Comparison of ENCODE assay signal across 25 cellular contexts in genomic region chr7:36865019-36865418, GRCh38.
DNase-seq lines count a peak whose midpoint lies in the region; ATAC-seq and TF ChIP-seq lines count a peak whose summit lies in the region.
"Had no signal": no experiment of that assay in that cellular context is flagged by ENCODE, and none has a peak within 500 bp of the region (broad histone marks: within the 10 kb centered on the region; RNA-seq: fewer than 3 reads in every experiment).

No MANE protein-coding gene starts in this region.

- peaks cover 38% of the 10 kb centered on the region for H3K4me1 Mint-ChIP-seq in CD8-positive, alpha-beta T cell (ENCODE audit: low read depth)
- peaks cover 18 to 53% (median 43%) of the 10 kb centered on the region in 3 donors for H3K4me1 Mint-ChIP-seq in T-cell

- BruUV-seq in OCI-LY7 (replicated peaks; lab: Mats Ljungman, UMichigan) = no TSS peak

- no peak for TF ChIP-seq CTCF in CD8-positive, alpha-beta T cell (IDR thresholded peaks at IDR 0.05)
- TF ChIP-seq CTCF in neural cell (IDR thresholded peaks at IDR 0.05; ENCODE audit: poor library complexity, severe bottlenecking) (no peak), OCI-LY7 (conservative IDR thresholded peaks at IDR 0.05; ENCODE audit: low read length) (no peak)

- intact Hi-C loops in CD8-positive, alpha-beta T cell (cut with DNase I, micrococcal nuclease) = no loop called here
- intact Hi-C loops in OCI-LY7 (cut with micrococcal nuclease; ENCODE audit: unreplicated experiment) = no loop called here

- POLR2A ChIA-PET in CD8-positive, alpha-beta T cell (lab: Charles Lee) = no interaction called here
- POLR2A ChIA-PET in T-cell (lab: Charles Lee) = no interaction called here
- POLR2A ChIA-PET in OCI-LY7 (lab: Charles Lee) = interaction anchor here (0.6 kb wide), 1 partner anchor 11 kb away, joined by 4 read pairs; no protein-coding TSS in a partner anchor

- no peaks in the 10 kb centered on the region for H3K9me3 Mint-ChIP-seq in CD8-positive, alpha-beta T cell
- no peaks in the 10 kb centered on the region for H3K9me3 Mint-ChIP-seq in T-cell
- H3K9me3 Mint-ChIP-seq: activated naive CD4-positive, alpha-beta T cell treated with anti-CD3 and anti-CD28 coated beads, Interleukin-2, amount 10 ng/mL, durations not matched to agents 7 days and 5 days; memory B cell; stimulated activated naive CD8-positive, alpha-beta T cell treated with anti-CD3 and anti-CD28 coated beads, Interleukin-15, amount 100 ng/mL, for 72 hours had no signal

- peaks cover 8% of the 10 kb centered on the region for H3K4me1 ChIP-seq in CD8-positive, alpha-beta T cell (ENCODE audit: insufficient read depth, low read length)
- H3K4me1 ChIP-seq in OCI-LY7 (ENCODE audit: insufficient read depth, low read length, poor library complexity, severe bottlenecking) = no peaks in the 10 kb centered on the region
- H3K4me1 ChIP-seq: vagina had no signal

- H3K79me2 ChIP-seq in neural cell (replicated peaks; ENCODE audit: insufficient read depth, low read length) (no peaks in the 10 kb centered on the region), OCI-LY7 (ENCODE audit: insufficient read depth, low read depth, low read length) (no peaks in the 10 kb centered on the region)
- H3K79me2 ChIP-seq: parathyroid adenoma had no signal

- peaks cover 93% of the 10 kb centered on the region for H3K36me3 Mint-ChIP-seq in CD8-positive, alpha-beta T cell
- peaks cover 87% of the 10 kb centered on the region for H3K36me3 Mint-ChIP-seq in T-cell

- H3K4me3 ChIP-seq in CD8-positive, alpha-beta T cell (ENCODE audit: low read depth, low read length) = no peak overlapping the region
- H3K4me3 ChIP-seq in neural cell (ENCODE audit: low read length) (no peak overlapping the region), OCI-LY7 (ENCODE audit: low read depth, low read length, poor library complexity, severe bottlenecking) (no peak overlapping the region)
- H3K4me3 ChIP-seq: BLaER1, coronary artery, thoracic aorta, vagina had no signal

- peak overlapping the region; percentile 79 for H3K27ac Mint-ChIP-seq in CD8-positive, alpha-beta T cell
- peak overlapping the region; percentile 63 to 66 for H3K27ac Mint-ChIP-seq in T-cell
- H3K27ac Mint-ChIP-seq: activated CD4-positive, alpha-beta T cell treated with anti-CD3 and anti-CD28 coated beads for 36 hours; activated naive CD4-positive, alpha-beta T cell treated with anti-CD3 and anti-CD28 coated beads, Interleukin-2, amount 10 ng/mL, durations not matched to agents 7 days and 5 days; memory B cell had no signal

- peak overlapping the region; percentile 27 for H3K27ac ChIP-seq in CD8-positive, alpha-beta T cell (ENCODE audit: low read depth, low read length)
- peak overlapping the region; percentile 15 for H3K27ac ChIP-seq in neural cell (ENCODE audit: low read length)
- no peak overlapping the region for H3K27ac ChIP-seq in OCI-LY7 (ENCODE audit: low read depth, low read length, poor library complexity, severe bottlenecking)
- H3K27ac ChIP-seq: BLaER1, coronary artery, parathyroid adenoma, thoracic aorta, vagina had no signal

- no peak overlapping the region for H3K9ac ChIP-seq in neural cell (ENCODE audit: low read length)
- H3K9ac ChIP-seq: BLaER1, parathyroid adenoma had no signal

- ATAC-seq in CD8-positive, alpha-beta T cell = peak; percentile 41
- peak in 2 of 4 experiments; percentile 32 to 44 for ATAC-seq in T-cell (replicated peaks in 1 of 4)
- ATAC-seq: activated CD4-positive, alpha-beta T cell treated with anti-CD3 and anti-CD28 coated beads for 36 hours; left lobe of liver; stimulated activated naive CD8-positive, alpha-beta T cell treated with anti-CD3 and anti-CD28 coated beads, Interleukin-15, amount 100 ng/mL, for 72 hours had no signal

- H3K36me3 ChIP-seq in CD8-positive, alpha-beta T cell (ENCODE audit: insufficient read depth, low read length) = peaks cover 16% of the 10 kb centered on the region
- H3K36me3 ChIP-seq in neural cell (ENCODE audit: insufficient read depth, low read length) (no peaks in the 10 kb centered on the region), OCI-LY7 (ENCODE audit: insufficient read depth, low read length) (peaks cover 86% of the 10 kb centered on the region)
- H3K36me3 ChIP-seq: thoracic aorta had no signal

- H3F3A ChIP-seq in neural cell (ENCODE audit: insufficient read depth, low read length, poor library complexity, severe bottlenecking) = no peaks in the 10 kb centered on the region

- TF ChIP-seq EP300 in neural cell (conservative IDR thresholded peaks at IDR 0.05; ENCODE audit: poor library complexity, severe bottlenecking) = no peak

- no peaks in the 10 kb centered on the region for H3K27me3 Mint-ChIP-seq in CD8-positive, alpha-beta T cell (ENCODE audit: low read depth)
- no peaks in the 10 kb centered on the region for H3K27me3 Mint-ChIP-seq in T-cell
- H3K27me3 Mint-ChIP-seq: activated CD4-positive, alpha-beta T cell treated with anti-CD3 and anti-CD28 coated beads for 36 hours; activated naive CD4-positive, alpha-beta T cell treated with anti-CD3 and anti-CD28 coated beads, Interleukin-2, amount 10 ng/mL, durations not matched to agents 7 days and 5 days; IgD-negative memory B cell; memory B cell; stimulated activated naive CD8-positive, alpha-beta T cell treated with anti-CD3 and anti-CD28 coated beads, Interleukin-15, amount 100 ng/mL, for 72 hours had no signal

- no peaks in the 10 kb centered on the region for H3K9me2 ChIP-seq in neural cell (ENCODE audit: insufficient read depth, low read length)
- H3K9me2 ChIP-seq in OCI-LY7 (ENCODE audit: insufficient read depth, low read length) = no peaks in the 10 kb centered on the region

- CTCF ChIA-PET in CD8-positive, alpha-beta T cell (lab: Charles Lee) = interaction anchor here (0.9 kb wide), 1 partner anchor 10 kb away, joined by 5 read pairs; no protein-coding TSS in a partner anchor
- CTCF ChIA-PET in T-cell (lab: Charles Lee) = no interaction called here
- CTCF ChIA-PET in OCI-LY7 (lab: Charles Lee; ENCODE audit: unreplicated experiment) = no interaction called here

- H4K20me1 ChIP-seq in neural cell (ENCODE audit: insufficient read depth) (no peaks in the 10 kb centered on the region), OCI-LY7 (ENCODE audit: insufficient read depth, low read length) (no peaks in the 10 kb centered on the region)
- H4K20me1 ChIP-seq: BLaER1 had no signal

- H3K9me3 ChIP-seq in CD8-positive, alpha-beta T cell (ENCODE audit: low read length) = no peaks in the 10 kb centered on the region
- no peaks in the 10 kb centered on the region for H3K9me3 ChIP-seq in neural cell (ENCODE audit: low read length)
- H3K9me3 ChIP-seq in OCI-LY7 (ENCODE audit: low read length) = no peaks in the 10 kb centered on the region
- H3K9me3 ChIP-seq: BLaER1, thoracic aorta, vagina had no signal

- TF ChIP-seq RAD21 in neural cell (conservative IDR thresholded peaks at IDR 0.05) = no peak

- H3K4me2 ChIP-seq in neural cell (ENCODE audit: low read length) (no peak overlapping the region), OCI-LY7 (ENCODE audit: low read length) (no peak overlapping the region)

- no peaks in the 10 kb centered on the region for H3K27me3 ChIP-seq in CD8-positive, alpha-beta T cell (ENCODE audit: insufficient read depth, low read length)
- H3K27me3 ChIP-seq in neural cell (ENCODE audit: insufficient read depth, low read depth, low read length) = no peaks in the 10 kb centered on the region
- H3K27me3 ChIP-seq: BLaER1, vagina had no signal

- H3K4me3 Mint-ChIP-seq in CD8-positive, alpha-beta T cell = no peak overlapping the region
- no peak overlapping the region for H3K4me3 Mint-ChIP-seq in T-cell
- H3K4me3 Mint-ChIP-seq: activated CD4-positive, alpha-beta T cell treated with anti-CD3 and anti-CD28 coated beads for 36 hours; activated naive CD4-positive, alpha-beta T cell treated with anti-CD3 and anti-CD28 coated beads, Interleukin-2, amount 10 ng/mL, durations not matched to agents 7 days and 5 days; memory B cell; stimulated activated naive CD8-positive, alpha-beta T cell treated with anti-CD3 and anti-CD28 coated beads, Interleukin-15, amount 100 ng/mL, for 72 hours had no signal

- no peak for DNase-seq in CD8-positive, alpha-beta T cell
- no peak for DNase-seq in T-cell
- peak; percentile 4 for DNase-seq in central memory CD4-positive, alpha-beta T cell
- DNase-seq in stimulated activated CD4-positive, alpha-beta T cell treated with anti-CD3 and anti-CD28 coated beads, Interleukin-1b, Interleukin-23, amount 100 ng/mL, for 48 hours = no peak
- no peak for DNase-seq in OCI-LY7 (ENCODE audit: low spot score)
- DNase-seq in cortex of kidney (lab: John Stamatoyannopoulos, UW) = no peak
- DNase-seq: activated CD4-positive, alpha-beta T cell treated with anti-CD3 and anti-CD28 coated beads for 36 hours; activated naive CD4-positive, alpha-beta T cell treated with anti-CD3 and anti-CD28 coated beads, Interleukin-2, amount 10 ng/mL, durations not matched to agents 7 days and 5 days; aorta; erythroblast; NCI-H226; Right ventricle myocardium superior; small intestine; stimulated activated CD4-positive, alpha-beta T cell treated with anti-CD3 and anti-CD28 coated beads, Interleukin-2, amount 100 ng/mL, for 24 hours; stimulated activated naive CD8-positive, alpha-beta T cell treated with anti-CD3 and anti-CD28 coated beads, Interleukin-15, amount 100 ng/mL, for 72 hours; T-helper 9 cell had no signal

- no peak overlapping the region for H2AFZ ChIP-seq in neural cell (ENCODE audit: low read depth, low read length)
- H2AFZ ChIP-seq in OCI-LY7 (ENCODE audit: low read length) = no peak overlapping the region
- H2AFZ ChIP-seq: parathyroid adenoma had no signal

TF ChIP-seq in neural cell, 6 proteins besides CTCF, POLR2A, EP300 and RAD21 (continues in another document):
- no peak for TF ChIP-seq POLR2AphosphoS5 (IDR thresholded peaks at IDR 0.05)
